13 cellular contexts compared by ENCODE assay signal in the genomic region with DNA sequence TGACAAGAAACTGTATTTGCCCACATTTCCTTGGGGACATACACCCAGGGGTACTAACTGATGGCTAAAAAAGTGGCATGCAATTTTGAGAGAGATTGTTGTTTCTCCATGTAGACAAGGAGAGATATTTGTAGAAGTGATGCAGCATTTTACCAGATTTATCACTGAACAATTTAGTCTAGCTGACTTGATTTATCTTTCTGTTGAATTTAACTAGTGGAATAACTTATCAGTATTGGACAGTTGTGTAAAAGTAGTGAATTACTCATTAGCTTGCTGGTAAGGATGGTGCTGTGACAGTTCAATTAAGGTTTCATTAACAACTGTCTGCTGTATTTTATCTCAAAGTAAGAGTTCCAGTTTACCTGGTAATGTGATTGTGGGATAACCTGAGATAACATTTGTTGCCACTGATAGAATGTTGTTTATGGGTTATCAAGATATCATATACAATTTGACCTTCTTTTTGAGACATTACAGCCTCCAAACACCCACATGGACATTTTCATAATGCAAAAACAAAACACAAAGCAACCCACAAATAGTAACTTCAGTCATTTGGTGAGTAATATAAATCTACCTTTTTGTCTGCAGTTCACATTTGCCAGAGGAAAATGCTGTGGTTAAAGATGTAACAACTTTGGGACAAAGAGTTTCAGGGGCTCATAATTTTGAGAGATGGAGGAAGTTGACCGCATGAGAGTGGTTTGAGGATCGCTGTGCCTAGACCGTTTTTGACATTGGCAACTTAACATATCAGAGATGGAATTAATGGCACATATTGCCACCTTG. TPM values are rescaled to one million over a fixed set of nuclear protein-coding genes. Genes with fewer than 3 reads are reported as not detected.
A peak's percentile ranks its signal among the peaks of the same experiment; 100 is the strongest.
DNase-seq lines count a peak whose midpoint lies in the region; ATAC-seq and TF ChIP-seq lines count a peak whose summit lies in the region.
"Had no signal": no experiment of that assay in that cellular context is flagged by ENCODE, and none has a peak within 500 bp of the region (broad histone marks: within the 10 kb centered on the region; RNA-seq: fewer than 3 reads in every experiment).

No MANE protein-coding gene starts in this region.

- peak overlapping the region; percentile 14 for H3K27ac Mint-ChIP-seq in activated naive CD8-positive, alpha-beta T cell treated with anti-CD3 and anti-CD28 coated beads for 36 hours
- peak overlapping the region in 2 of 10 donors; percentile 8 to 33 for H3K27ac Mint-ChIP-seq in naive thymus-derived CD8-positive, alpha-beta T cell
- H3K27ac Mint-ChIP-seq: activated CD8-positive, alpha-beta memory T cell treated with anti-CD3 and anti-CD28 coated beads, Interleukin-2, amount 10 ng/mL, durations not matched to agents 7 days and 5 days had no signal

- H3K36me3 ChIP-seq in GM06990 (ENCODE audit: control insufficient read depth, insufficient read depth, low read length): no peaks in the 10 kb centered on the region
- H3K36me3 ChIP-seq: colonic mucosa, lower lobe of right lung had no signal

- ATAC-seq in HG02610 (IDR thresholded peaks at IDR 0.05; ENCODE audit: unreplicated experiment): peak; percentile 31
- ATAC-seq in naive thymus-derived CD8-positive, alpha-beta T cell: no peak
- ATAC-seq in GM21825 (IDR thresholded peaks at IDR 0.05; ENCODE audit: unreplicated experiment): no peak
- ATAC-seq: activated CD8-positive, alpha-beta memory T cell treated with anti-CD3 and anti-CD28 coated beads, Interleukin-2, amount 10 ng/mL, durations not matched to agents 7 days and 5 days; lower lobe of right lung had no signal

- no peaks in the 10 kb centered on the region for H3K27me3 ChIP-seq in GM06990 (replicated peaks; ENCODE audit: control insufficient read depth, insufficient read depth, low read length)
- H3K27me3 ChIP-seq: colonic mucosa had no signal

- H3K4me1 Mint-ChIP-seq in activated naive CD8-positive, alpha-beta T cell treated with anti-CD3 and anti-CD28 coated beads for 36 hours: peaks cover 72% of the 10 kb centered on the region
- peaks cover 43 to 89% (median 77%) of the 10 kb centered on the region in 4 donors for H3K4me1 Mint-ChIP-seq in naive thymus-derived CD8-positive, alpha-beta T cell

- H3K4me3 ChIP-seq in GM06990 (replicated peaks; ENCODE audit: low read depth, low read length): peak overlapping the region; percentile 25
- H3K4me3 ChIP-seq: colonic mucosa, lower lobe of right lung had no signal

- peaks cover 21% of the 10 kb centered on the region for H3K36me3 Mint-ChIP-seq in activated naive CD8-positive, alpha-beta T cell treated with anti-CD3 and anti-CD28 coated beads for 36 hours
- peaks cover 0 to 2% (median 2%) of the 10 kb centered on the region in 3 donors for H3K36me3 Mint-ChIP-seq in naive thymus-derived CD8-positive, alpha-beta T cell

- DNase-seq in GM06990 (ENCODE audit: extremely low read depth, insufficient read length): peak; percentile 40
- no peak for DNase-seq in activated naive CD8-positive, alpha-beta T cell treated with anti-CD3 and anti-CD28 coated beads for 36 hours
- DNase-seq in naive thymus-derived CD8-positive, alpha-beta T cell: no peak
- DNase-seq in NCI-H510A (lab: John Stamatoyannopoulos, UW): no peak
- no peak for DNase-seq in activated gamma-delta T cell (lab: John Stamatoyannopoulos, UW)
- DNase-seq: activated CD8-positive, alpha-beta memory T cell treated with anti-CD3 and anti-CD28 coated beads, Interleukin-2, amount 10 ng/mL, durations not matched to agents 7 days and 5 days; colonic mucosa; lower lobe of right lung; NCI-H1436 treated with DMSO at 0.1 percent for 48 hours; nucleus accumbens; substantia nigra had no signal

- H3K4me3 Mint-ChIP-seq in activated naive CD8-positive, alpha-beta T cell treated with anti-CD3 and anti-CD28 coated beads for 36 hours: peak overlapping the region; percentile 2
- H3K4me3 Mint-ChIP-seq in naive thymus-derived CD8-positive, alpha-beta T cell: peak overlapping the region in 9 of 10 donors; percentile 26 to 86 (median 48)
- H3K4me3 Mint-ChIP-seq: activated CD8-positive, alpha-beta memory T cell treated with anti-CD3 and anti-CD28 coated beads, Interleukin-2, amount 10 ng/mL, durations not matched to agents 7 days and 5 days had no signal

- H3K27me3 Mint-ChIP-seq in activated naive CD8-positive, alpha-beta T cell treated with anti-CD3 and anti-CD28 coated beads for 36 hours: no peaks in the 10 kb centered on the region
- no peaks in the 10 kb centered on the region for H3K27me3 Mint-ChIP-seq in naive thymus-derived CD8-positive, alpha-beta T cell
- H3K27me3 Mint-ChIP-seq: activated CD8-positive, alpha-beta memory T cell treated with anti-CD3 and anti-CD28 coated beads, Interleukin-2, amount 10 ng/mL, durations not matched to agents 7 days and 5 days had no signal

- H3K9me3 Mint-ChIP-seq in activated naive CD8-positive, alpha-beta T cell treated with anti-CD3 and anti-CD28 coated beads for 36 hours: peaks cover 1% of the 10 kb centered on the region
- H3K9me3 Mint-ChIP-seq in naive thymus-derived CD8-positive, alpha-beta T cell: no peaks in the 10 kb centered on the region

- TF ChIP-seq CTCF in GM06990 (IDR thresholded peaks at IDR 0.05; ENCODE audit: insufficient read depth, low read length, poor library complexity, severe bottlenecking): no peak

- POLR2A ChIA-PET in naive thymus-derived CD8-positive, alpha-beta T cell (lab: Charles Lee): no interaction called here

RNA-seq across cellular contexts. Expression of gene NLK, which starts 3.8 kb away (rescaled TPM):
- 10 to 100 TPM in 1 of 2 experiments, 1 to 10 TPM in 1; 9.6 to 10.2 TPM for total RNA-seq in activated naive CD8-positive, alpha-beta T cell treated with anti-CD3 and anti-CD28 coated beads for 36 hours
- 10 to 100 TPM; 14.6 to 15.4 TPM for total RNA-seq in naive thymus-derived CD8-positive, alpha-beta T cell
- 1 to 10 TPM; 1.5 to 2.1 (median 2.1) TPM for polyA plus RNA-seq in naive thymus-derived CD8-positive, alpha-beta T cell
